ENCODE assay signal across 12 cellular contexts in the genomic region with DNA sequence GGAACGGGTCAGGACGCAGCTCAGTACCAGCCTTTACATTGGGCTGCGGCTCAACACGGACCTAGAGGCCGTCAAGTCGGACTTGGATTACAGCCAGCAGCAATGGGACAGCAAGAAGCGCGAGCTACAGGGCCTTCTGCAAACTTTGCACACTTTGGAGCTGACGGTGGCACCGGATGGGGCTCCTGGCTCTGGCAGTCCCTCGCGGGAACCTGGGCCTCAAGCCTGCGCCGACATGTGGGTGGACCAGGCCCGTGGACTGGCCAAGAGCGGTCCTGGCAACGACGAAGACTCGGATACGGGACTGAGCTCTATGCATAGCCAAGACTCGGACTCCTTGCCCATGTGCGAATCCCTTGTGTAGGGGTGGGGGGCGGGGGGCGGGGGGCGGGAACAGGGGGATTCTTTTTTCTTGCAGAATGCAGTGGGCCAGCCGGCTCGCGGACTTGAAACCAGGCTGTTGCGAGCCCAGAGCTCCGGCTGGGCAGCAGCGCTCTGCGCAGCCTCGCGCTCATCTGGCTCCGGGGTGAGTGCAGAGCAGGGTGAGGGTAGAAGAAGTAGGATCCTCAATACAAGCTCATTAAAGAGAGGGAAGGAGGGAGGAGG. TPM values are rescaled to one million over a fixed set of nuclear protein-coding genes. Genes with fewer than 3 reads are reported as not detected.
A peak's percentile ranks its signal among the peaks of the same experiment; 100 is the strongest.
DNase-seq lines count a peak whose midpoint lies in the region; ATAC-seq and TF ChIP-seq lines count a peak whose summit lies in the region.
"Had no signal": no experiment of that assay in that cellular context is flagged by ENCODE, and none has a peak within 500 bp of the region (broad histone marks: within the 10 kb centered on the region; RNA-seq: fewer than 3 reads in every experiment).

No MANE protein-coding gene starts in this region.

- peaks cover 2 to 15% of the 10 kb centered on the region in 2 donors for H3K4me1 ChIP-seq in esophagus (ENCODE audit: control insufficient read depth in 2 of 2, insufficient read depth in 2 of 2, low read length in 1 of 2)
- peaks cover 0 to 14% of the 10 kb centered on the region in 2 donors for H3K4me1 ChIP-seq in lung (ENCODE audit: control insufficient read depth in 2 of 2, insufficient read depth in 2 of 2, low read length in 2 of 2)
- peaks cover 7 to 21% of the 10 kb centered on the region in 2 donors for H3K4me1 ChIP-seq in thoracic aorta (ENCODE audit: control insufficient read depth in 1 of 2, low read depth in 2 of 2)

- no peaks in the 10 kb centered on the region for H3K36me3 ChIP-seq in esophagus (ENCODE audit: control insufficient read depth in 2 of 2, insufficient read depth in 2 of 2, low read length in 1 of 2)
- H3K36me3 ChIP-seq in lung (ENCODE audit: control insufficient read depth in 2 of 2, insufficient read depth in 2 of 2, low read length in 2 of 2), result no peaks in the 10 kb centered on the region
- H3K36me3 ChIP-seq in thoracic aorta, result no peaks in the 10 kb centered on the region
- H3K36me3 ChIP-seq: thyroid gland had no signal

- no peak for ATAC-seq in lung (ENCODE audit: insufficient read depth, low FRiP score)
- no peak for ATAC-seq in thoracic aorta (ENCODE audit: insufficient number of reproducible peaks, low FRiP score, low read depth)
- no peak for ATAC-seq in GM18861 (IDR thresholded peaks at IDR 0.05; ENCODE audit: unreplicated experiment)

- H3K27ac ChIP-seq in esophagus (ENCODE audit: low read depth in 2 of 2, low read length in 1 of 2) (peak overlapping the region; percentile 53 to 84), lung (ENCODE audit: low read depth in 1 of 2, low read length in 1 of 2) (no peak overlapping the region), thoracic aorta (no peak overlapping the region)
- H3K27ac ChIP-seq: KMS-11, thyroid gland had no signal

- 5 to 8% methylated on average over 35 of the region's 35 CpGs for WGBS in esophagus, 2 donors
- WGBS in lung, 2 donors, result 4 to 6% methylated on average over 33 to 35 of the region's 35 CpGs

- peak overlapping the region; percentile 69 to 75 for H3K4me3 ChIP-seq in esophagus (ENCODE audit: low read depth in 1 of 2, low read length in 2 of 2)
- no peak overlapping the region for H3K4me3 ChIP-seq in lung
- peak overlapping the region; percentile 42 for H3K4me3 ChIP-seq in thoracic aorta

- H3K27me3 ChIP-seq in esophagus (ENCODE audit: control insufficient read depth in 1 of 2, insufficient read depth in 2 of 2, low read length in 2 of 2) (no peaks in the 10 kb centered on the region), lung (ENCODE audit: control insufficient read depth, insufficient read depth) (peaks cover 3% of the 10 kb centered on the region), thoracic aorta (replicated peaks; ENCODE audit: insufficient read depth) (peaks cover 7% of the 10 kb centered on the region)
- H3K27me3 ChIP-seq: thyroid gland had no signal

- no peak for TF ChIP-seq CTCF in lung (IDR thresholded peaks at IDR 0.05; ENCODE audit: control extremely low read depth, extremely low read depth)
- no peak for TF ChIP-seq CTCF in thoracic aorta (IDR thresholded peaks at IDR 0.05)

- DNase-seq in NCI-H82 (lab: John Stamatoyannopoulos, UW) (peak; percentile 29), NCI-H82 treated with DMSO at 0.1 percent for 48 hours (lab: John Stamatoyannopoulos, UW; ENCODE audit: unreplicated experiment) (no peak), lung (ENCODE audit: low spot score) (peak; percentile 34), thoracic aorta (ENCODE audit: low spot score) (no peak), SIG-M5 (lab: John Stamatoyannopoulos, UW) (no peak), NCI-H1105 treated with DMSO at 0.1 percent for 48 hours (lab: John Stamatoyannopoulos, UW) (no peak)
- DNase-seq: effector memory CD4-positive, alpha-beta T cell; stimulated activated CD4-positive, alpha-beta T cell treated with anti-CD3 and anti-CD28 coated beads, Interleukin-4, amount 100 ng/mL, for 4 hours had no signal

- H3K9me3 ChIP-seq in esophagus (ENCODE audit: control insufficient read depth in 2 of 2, insufficient read depth in 1 of 2, low read depth in 1 of 2, low read length in 1 of 2) (no peaks in the 10 kb centered on the region), lung (ENCODE audit: control insufficient read depth in 2 of 2, insufficient read depth in 1 of 2, low read length in 1 of 2) (peaks cover 0 to 9% of the 10 kb centered on the region in 2 donors), thoracic aorta (no peaks in the 10 kb centered on the region)
- H3K9me3 ChIP-seq: thyroid gland had no signal

RNA-seq across cellular contexts. Expression of a gene that starts 1.7 kb away (rescaled TPM):
- polyA plus RNA-seq in esophagus (1 to 10 TPM; 4.2 to 5.9 TPM), lung (1 to 10 TPM; 1.7 to 2.2 TPM)
- total RNA-seq in lung (10 to 100 TPM; 10.0 to 12.2 TPM), thoracic aorta (not detected)

Comparison
In these comparisons a context has a peak if more than half of its experiments do, and no peak if none do; other contexts are left out.
1. DNase-seq: peak in NCI-H82 (single experiment) and lung (single experiment); none in NCI-H82 treated with DMSO at 0.1 percent for 48 hours (single experiment), thoracic aorta (single experiment), SIG-M5 (single experiment) and NCI-H1105 treated with DMSO at 0.1 percent for 48 hours (single experiment).
2. H3K27ac ChIP-seq: peak in esophagus (2 of 2); none in lung (0 of 2) and thoracic aorta (0 of 2).
3. RNA of a gene that starts 1.7 kb away (total RNA-seq): 10.0 to 12.2 TPM in lung; not detected in thoracic aorta; every median in the first group is over 10 times any median in the second.